2 cellular contexts compared by ENCODE assay signal in the genomic region with DNA sequence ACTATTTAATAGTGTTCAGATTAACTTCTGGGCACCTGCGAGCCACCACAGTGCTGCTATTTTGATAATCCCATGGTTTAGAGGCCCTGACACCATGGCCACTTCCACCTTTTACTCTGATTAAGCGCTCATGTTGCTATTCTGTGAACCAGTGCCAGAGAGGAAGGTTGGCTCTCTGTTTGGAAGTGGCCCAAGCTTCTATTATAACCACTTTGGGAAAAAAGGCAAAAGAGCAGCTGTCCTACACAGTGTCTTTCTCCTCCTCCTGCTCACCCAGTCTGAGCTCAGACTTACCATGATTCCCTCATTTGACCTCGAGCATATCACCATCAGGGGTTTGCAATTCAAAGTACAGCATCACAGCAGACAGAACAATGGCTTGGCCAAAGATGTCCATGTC.
A peak's percentile ranks its signal among the peaks of the same experiment; 100 is the strongest.
TF ChIP-seq lines count a peak whose summit lies in the region.

No MANE protein-coding gene starts in this region.

TF ChIP-seq in SK-N-SH, 30 proteins besides CTCF, POLR2A, EP300 and RAD21:
- TF ChIP-seq NFIC (IDR thresholded peaks at IDR 0.05; ENCODE audit: borderline replicate concordance) (no peak), POLR2AphosphoS5 (IDR thresholded peaks at IDR 0.05; ENCODE audit: low read depth, low read length) (no peak), YY1 (IDR thresholded peaks at IDR 0.05; ENCODE audit: low read depth) (peak; percentile 11; the same call in 1 of the 2 replicates)
TF ChIP-seq in SK-N-SH: peak in this region for 1.

TF ChIP-seq in SK-N-SH treated with all-trans-retinoic acid at 6 μM for 48 hours, 23 proteins besides CTCF, POLR2A, EP300 and RAD21:
- TF ChIP-seq ZNF565 (CRISPR knock-in tag; conservative IDR thresholded peaks at IDR 0.05; ENCODE audit: low read depth), result no peak
- no peak for TF ChIP-seq GLIS3 (CRISPR knock-in tag; IDR thresholded peaks at IDR 0.05)
- no peak for TF ChIP-seq ESRRG (CRISPR knock-in tag; IDR thresholded peaks at IDR 0.05)
- TF ChIP-seq, protein P1, sequence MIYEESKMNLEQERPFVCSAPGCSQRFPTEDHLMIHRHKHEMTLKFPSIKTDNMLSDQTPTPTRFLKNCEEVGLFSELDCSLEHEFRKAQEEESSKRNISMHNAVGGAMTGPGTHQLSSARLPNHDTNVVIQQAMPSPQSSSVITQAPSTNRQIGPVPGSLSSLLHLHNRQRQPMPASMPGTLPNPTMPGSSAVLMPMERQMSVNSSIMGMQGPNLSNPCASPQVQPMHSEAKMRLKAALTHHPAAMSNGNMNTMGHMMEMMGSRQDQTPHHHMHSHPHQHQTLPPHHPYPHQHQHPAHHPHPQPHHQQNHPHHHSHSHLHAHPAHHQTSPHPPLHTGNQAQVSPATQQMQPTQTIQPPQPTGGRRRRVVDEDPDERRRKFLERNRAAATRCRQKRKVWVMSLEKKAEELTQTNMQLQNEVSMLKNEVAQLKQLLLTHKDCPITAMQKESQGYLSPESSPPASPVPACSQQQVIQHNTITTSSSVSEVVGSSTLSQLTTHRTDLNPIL (CRISPR knock-in tag; IDR thresholded peaks at IDR 0.05; ENCODE audit: low read depth), result no peak
- TF ChIP-seq ZNF8 (CRISPR knock-in tag; IDR thresholded peaks at IDR 0.05), result no peak
- no peak for TF ChIP-seq RARB (CRISPR knock-in tag; IDR thresholded peaks at IDR 0.05)
- no peak for TF ChIP-seq SNAI2 (CRISPR knock-in tag; IDR thresholded peaks at IDR 0.05)
- TF ChIP-seq ARNTL (CRISPR knock-in tag; IDR thresholded peaks at IDR 0.05; ENCODE audit: borderline replicate concordance, low read depth), result no peak
- TF ChIP-seq BACH2 (CRISPR knock-in tag; IDR thresholded peaks at IDR 0.05; ENCODE audit: borderline replicate concordance), result no peak
- no peak for TF ChIP-seq ISL1 (CRISPR knock-in tag; IDR thresholded peaks at IDR 0.05)
- no peak for TF ChIP-seq OSR1 (CRISPR knock-in tag; IDR thresholded peaks at IDR 0.05)
- no peak for TF ChIP-seq CSRNP3 (CRISPR knock-in tag; IDR thresholded peaks at IDR 0.05)
- no peak for TF ChIP-seq TOX (CRISPR knock-in tag; IDR thresholded peaks at IDR 0.05; ENCODE audit: borderline replicate concordance)
- TF ChIP-seq TCF4 (CRISPR knock-in tag; IDR thresholded peaks at IDR 0.05; ENCODE audit: borderline replicate concordance), result no peak
- no peak for TF ChIP-seq ZFP3 (CRISPR knock-in tag; IDR thresholded peaks at IDR 0.05)
